In genomic region chr3:190773948-190774347, GRCh38 we compare ENCODE assay signal across 1 cellular context.
TF ChIP-seq lines count a peak whose summit lies in the region.

No MANE protein-coding gene starts in this region.

TF ChIP-seq in H1, 55 proteins besides CTCF, POLR2A, EP300 and RAD21 (continued from another document):
- no peak for TF ChIP-seq SIX5 (IDR thresholded peaks at IDR 0.05; ENCODE audit: low read depth, low read length)
